8 cellular contexts compared by ENCODE assay signal in genomic region chr19:42313096-42313839, GRCh38. TPM values are rescaled to one million over a fixed set of nuclear protein-coding genes. Genes with fewer than 3 reads are reported as not detected.
DNase-seq lines count a peak whose midpoint lies in the region; FAIRE-seq and TF ChIP-seq lines count a peak whose summit lies in the region.

Gene TMEM145, plus strand, starts transcription at chr19:42313309. Its CDS starts 68 bp downstream, at chr19:42313377.

- peak; percentile 51 for FAIRE-seq in HTR-8/SVneo (lab: Jason Lieb, UNC)

- intact Hi-C loops in sigmoid colon (cut with DNase I), result no loop called here
- intact Hi-C loops in posterior vena cava (cut with DNase I), result no loop called here

- DNase-seq in DMS 273 (lab: John Stamatoyannopoulos, UW; ENCODE audit: unreplicated experiment) (peak; percentile 91), HTR-8/SVneo (ENCODE audit: insufficient read length, low spot score) (peak; percentile 71), sigmoid colon (no peak), GOT3 (lab: John Stamatoyannopoulos, UW) (no peak), posterior vena cava (ENCODE audit: low spot score) (no peak)

- H3K27me3 ChIP-seq in iPS-15b (ENCODE audit: control insufficient read depth, insufficient read depth, low read length) (peaks cover 23% of the 10 kb centered on the region), sigmoid colon (peaks cover 9 to 54% (median 39%) of the 10 kb centered on the region in 3 donors)

- H3K4me1 ChIP-seq in iPS-15b (ENCODE audit: control insufficient read depth, insufficient read depth, low read length) (no peaks in the 10 kb centered on the region), sigmoid colon (peaks cover 0 to 14% (median 13%) of the 10 kb centered on the region in 4 donors)

- H3K36me3 ChIP-seq in iPS-15b (ENCODE audit: control insufficient read depth, insufficient read depth, low read length) (no peaks in the 10 kb centered on the region), sigmoid colon (no peaks in the 10 kb centered on the region)

- no peak within 1 kb of the TSS for H3K27ac ChIP-seq in sigmoid colon

- no peak for TF ChIP-seq POLR2A in sigmoid colon (IDR thresholded peaks at IDR 0.05)

- H3K9me3 ChIP-seq in iPS-15b (ENCODE audit: control insufficient read depth, insufficient read depth, low read length) (no peaks in the 10 kb centered on the region), sigmoid colon (no peaks in the 10 kb centered on the region)

- H3K4me3 ChIP-seq in iPS-15b (ENCODE audit: low read depth, low read length), result peak within 1 kb of the TSS; percentile 66
- H3K4me3 ChIP-seq in sigmoid colon, result peak within 1 kb of the TSS; percentile 13 to 52 (median 40)

- peak within 1 kb of the TSS; percentile 85 to 89 (median 88) for H3K4me3 Mint-ChIP-seq in brain

- peak; percentile 37 to 57 for TF ChIP-seq CTCF in brain (conservative IDR thresholded peaks at IDR 0.05)
- no peak for TF ChIP-seq CTCF in sigmoid colon (IDR thresholded peaks at IDR 0.05)

- peaks cover 34% of the 10 kb centered on the region for H3K4me1 Mint-ChIP-seq in brain

- no peaks in the 10 kb centered on the region for H3K9me3 Mint-ChIP-seq in brain

- H3K36me3 Mint-ChIP-seq in brain, result no peaks in the 10 kb centered on the region

- peak within 1 kb of the TSS in 4 of 5 experiments; percentile 73 to 87 (median 81) for H3K27ac Mint-ChIP-seq in brain

- no peak for TF ChIP-seq EP300 in sigmoid colon (IDR thresholded peaks at IDR 0.05)

- no peak within 1 kb of the TSS for H3K9ac ChIP-seq in iPS-15b (ENCODE audit: low read depth, low read length)

- WGBS in sigmoid colon, 2 donors, result 1% methylated on average over 67 of the region's 67 CpGs

- no peaks in the 10 kb centered on the region for H3K27me3 Mint-ChIP-seq in brain

TF ChIP-seq in PFSK-1, 5 proteins besides CTCF, POLR2A, EP300 and RAD21:
- TF ChIP-seq TAF1 (IDR thresholded peaks at IDR 0.05; ENCODE audit: borderline replicate concordance, insufficient read depth, low read length) (peak; percentile 39; the same call in 1 of the 2 replicates), SIN3A (IDR thresholded peaks at IDR 0.05; ENCODE audit: borderline replicate concordance, insufficient read depth, low read length) (0 out of 2 replicates have a peak, but pooled peaks have one; percentile 75), POLR2AphosphoS5 (IDR thresholded peaks at IDR 0.05; ENCODE audit: low read depth, low read length) (peak; percentile 55; the same call in 1 of the 2 replicates), FOXP2 (optimal IDR thresholded peaks at IDR 0.05; ENCODE audit: borderline replicate concordance, extremely low read depth, extremely low read length, insufficient read depth) (peak; percentile 83)
- TF ChIP-seq, protein P1, sequence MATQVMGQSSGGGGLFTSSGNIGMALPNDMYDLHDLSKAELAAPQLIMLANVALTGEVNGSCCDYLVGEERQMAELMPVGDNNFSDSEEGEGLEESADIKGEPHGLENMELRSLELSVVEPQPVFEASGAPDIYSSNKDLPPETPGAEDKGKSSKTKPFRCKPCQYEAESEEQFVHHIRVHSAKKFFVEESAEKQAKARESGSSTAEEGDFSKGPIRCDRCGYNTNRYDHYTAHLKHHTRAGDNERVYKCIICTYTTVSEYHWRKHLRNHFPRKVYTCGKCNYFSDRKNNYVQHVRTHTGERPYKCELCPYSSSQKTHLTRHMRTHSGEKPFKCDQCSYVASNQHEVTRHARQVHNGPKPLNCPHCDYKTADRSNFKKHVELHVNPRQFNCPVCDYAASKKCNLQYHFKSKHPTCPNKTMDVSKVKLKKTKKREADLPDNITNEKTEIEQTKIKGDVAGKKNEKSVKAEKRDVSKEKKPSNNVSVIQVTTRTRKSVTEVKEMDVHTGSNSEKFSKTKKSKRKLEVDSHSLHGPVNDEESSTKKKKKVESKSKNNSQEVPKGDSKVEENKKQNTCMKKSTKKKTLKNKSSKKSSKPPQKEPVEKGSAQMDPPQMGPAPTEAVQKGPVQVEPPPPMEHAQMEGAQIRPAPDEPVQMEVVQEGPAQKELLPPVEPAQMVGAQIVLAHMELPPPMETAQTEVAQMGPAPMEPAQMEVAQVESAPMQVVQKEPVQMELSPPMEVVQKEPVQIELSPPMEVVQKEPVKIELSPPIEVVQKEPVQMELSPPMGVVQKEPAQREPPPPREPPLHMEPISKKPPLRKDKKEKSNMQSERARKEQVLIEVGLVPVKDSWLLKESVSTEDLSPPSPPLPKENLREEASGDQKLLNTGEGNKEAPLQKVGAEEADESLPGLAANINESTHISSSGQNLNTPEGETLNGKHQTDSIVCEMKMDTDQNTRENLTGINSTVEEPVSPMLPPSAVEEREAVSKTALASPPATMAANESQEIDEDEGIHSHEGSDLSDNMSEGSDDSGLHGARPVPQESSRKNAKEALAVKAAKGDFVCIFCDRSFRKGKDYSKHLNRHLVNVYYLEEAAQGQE (IDR thresholded peaks at IDR 0.05; ENCODE audit: insufficient read depth in 1 of 2, low read depth in 2 of 2, low read length in 2 of 2), result peak; percentile 92 to 94

RNA-seq across cellular contexts. Expression of gene TMEM145, which starts in this region (rescaled TPM):
- polyA plus RNA-seq in PFSK-1 (2012; ENCODE audit: insufficient read length, low read depth), result 22.1 TPM
- 17.6 TPM for polyA plus RNA-seq in brain (ENCODE audit: insufficient read depth, low read depth, low replicate concordance)
- total RNA-seq in sigmoid colon, result 1 to 10 TPM in 1 of 4 donors, under 1 TPM in 2, not detected in 1; 0.54 to 4.4 (median 0.71) TPM
- under 1 TPM in 1 of 3 donors, not detected in 2; 0.58 TPM for polyA plus RNA-seq in sigmoid colon
- under 1 TPM in 1 of 2 donors, not detected in 1; 0.14 TPM for total RNA-seq in posterior vena cava

Comparison
In these comparisons a context has a peak if more than half of its experiments do, and no peak if none do; other contexts are left out.
1. RNA of gene TMEM145 (polyA plus RNA-seq): 17.6 TPM in brain (single experiment); 0.58 TPM in sigmoid colon; every median in the first group is over 10 times any median in the second.
2. DNase-seq: peak in DMS 273 (single experiment) and HTR-8/SVneo (single experiment); none in sigmoid colon (single experiment), GOT3 (single experiment) and posterior vena cava (single experiment).
3. CTCF ChIP-seq: peak in brain (2 of 2); none in sigmoid colon (0 of 4).